ENCODE assay signal across 25 cellular contexts in the genomic region with DNA sequence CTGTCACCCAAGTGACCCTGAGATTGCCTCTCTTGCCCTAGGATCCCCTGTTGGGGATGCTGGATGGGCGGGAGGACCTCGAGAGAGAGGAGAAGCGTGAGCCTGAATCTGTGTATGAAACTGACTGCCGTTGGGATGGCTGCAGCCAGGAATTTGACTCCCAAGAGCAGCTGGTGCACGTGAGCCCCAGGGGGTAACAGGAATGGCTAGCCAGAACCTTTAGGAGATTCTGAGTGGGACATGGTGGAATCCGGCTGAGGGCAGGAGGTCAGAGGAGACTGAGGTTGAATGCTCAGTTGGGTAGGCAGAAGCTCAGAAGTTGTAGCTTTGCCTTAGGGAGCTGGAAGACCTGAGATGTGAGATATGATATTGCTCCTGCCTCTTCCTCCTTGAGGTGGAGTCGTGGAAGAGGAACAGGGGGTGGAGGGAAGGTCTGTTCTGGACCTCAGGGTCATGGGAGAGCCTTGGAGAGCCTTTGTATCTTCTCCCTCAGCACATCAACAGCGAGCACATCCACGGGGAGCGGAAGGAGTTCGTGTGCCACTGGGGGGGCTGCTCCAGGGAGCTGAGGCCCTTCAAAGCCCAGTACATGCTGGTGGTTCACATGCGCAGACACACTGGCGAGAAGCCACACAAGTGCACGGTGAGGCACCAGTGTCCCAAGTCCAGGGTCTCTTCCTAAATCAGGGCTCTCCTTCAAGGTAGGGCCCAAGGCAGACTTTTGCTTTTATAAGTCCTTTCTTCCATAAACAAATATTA. TPM values are rescaled to one million over a fixed set of nuclear protein-coding genes. Genes with fewer than 3 reads are reported as not detected.
A peak's percentile ranks its signal among the peaks of the same experiment; 100 is the strongest.
DNase-seq lines count a peak whose midpoint lies in the region; ATAC-seq, FAIRE-seq and TF ChIP-seq lines count a peak whose summit lies in the region.
"Had no signal": no experiment of that assay in that cellular context is flagged by ENCODE, and none has a peak within 500 bp of the region (broad histone marks: within the 10 kb centered on the region; RNA-seq: fewer than 3 reads in every experiment).

No MANE protein-coding gene starts in this region.

- TF ChIP-seq CTCF in H1 (IDR thresholded peaks at IDR 0.05; ENCODE audit: control extremely low read depth in 1 of 3, insufficient read depth in 1 of 3, low read depth in 1 of 3, low read length in 3 of 3) = no peak

- no peaks in the 10 kb centered on the region for H3K79me2 ChIP-seq in H1 (ENCODE audit: control insufficient read depth in 1 of 2, insufficient read depth in 2 of 2, low read length in 2 of 2)

- H3K9me3 ChIP-seq in H1 (ENCODE audit: insufficient read depth in 2 of 2, low read depth in 1 of 2, low read length in 1 of 2) = no peaks in the 10 kb centered on the region
- H3K9me3 ChIP-seq: A549, body of pancreas, heart left ventricle had no signal

- no peak for TF ChIP-seq RAD21 in H1 (IDR thresholded peaks at IDR 0.05 in 1 of 2, conservative IDR thresholded peaks at IDR 0.05 in 1 of 2; ENCODE audit: low read depth in 2 of 2, low read length in 2 of 2)

- H4K20me1 ChIP-seq in H1 (replicated peaks in 1 of 2; ENCODE audit: control insufficient read depth in 1 of 2, insufficient read depth in 2 of 2, low read length in 2 of 2) = peaks cover 0 to 2% of the 10 kb centered on the region in 2 experiments

- H3K9ac ChIP-seq in H1 (replicated peaks in 1 of 4; ENCODE audit: extremely low read depth in 1 of 4, low read depth in 3 of 4, low read length in 3 of 4) = no peak overlapping the region

- WGBS in H1 (ENCODE audit: extremely low coverage in 1 of 2, insufficient coverage in 1 of 2, insufficient read length in 1 of 2, insufficient replicate concordance in 2 of 2, low coverage in 1 of 2, low lambda C conversion rate in 2 of 2, missing lambda C conversion rate in 1 of 2), 2 experiments = 86% methylated on average over 14 of the region's 14 CpGs; no CpG with 5 or more reads in 1 of the 2 experiments

- no peak overlapping the region for H3K4ac ChIP-seq in H1 (replicated peaks; ENCODE audit: insufficient read length, low read depth, low read length)

- H2AFZ ChIP-seq in H1 (ENCODE audit: low read length) = no peak overlapping the region

- peak overlapping the region; percentile 14; the same call in 1 of the 2 replicates for H4K8ac ChIP-seq in H1 (ENCODE audit: extremely low read depth, insufficient read depth, low read length)

- no peak overlapping the region for H2BK120ac ChIP-seq in H1 (replicated peaks; ENCODE audit: low read depth, low read length)

- CTCF ChIA-PET in H1 (lab: Charles Lee; ENCODE audit: partially characterized antibody) = interaction anchor here (1.0 to 18.5 kb wide), 5 partner anchors 9 to 219 kb away, joined by 3 to 441 read pairs (median 3); a partner anchor contains a TSS

- no peak overlapping the region for H3K27ac ChIP-seq in H1 (ENCODE audit: low read depth, low read length)
- H3K27ac ChIP-seq: A549, body of pancreas, heart left ventricle, VCaP had no signal

- H3K9me3 Mint-ChIP-seq in activated naive CD8-positive, alpha-beta T cell treated with anti-CD3 and anti-CD28 coated beads for 36 hours = no peaks in the 10 kb centered on the region
- no peaks in the 10 kb centered on the region for H3K9me3 Mint-ChIP-seq in activated naive CD8-positive, alpha-beta T cell treated with anti-CD3 and anti-CD28 coated beads, Interleukin-2, amount 50 U/mL, for 24 hours
- no peaks in the 10 kb centered on the region for H3K9me3 Mint-ChIP-seq in stimulated activated naive B cell treated with anti-CD40 and anti-IgM and Interleukin-4, amounts not matched to agents 10 μg/mL and 1 μg/mL and 100 μg/mL, for 72 hours

- H4K5ac ChIP-seq in H1 (ENCODE audit: insufficient read length, low read depth, low read length) = no peak overlapping the region

- no peak for TF ChIP-seq POLR2A in H1 (IDR thresholded peaks at IDR 0.05; ENCODE audit: control extremely low read depth in 1 of 2, low read depth in 2 of 2, low read length in 2 of 2)

- no peak for DNase-seq in activated naive CD8-positive, alpha-beta T cell treated with anti-CD3 and anti-CD28 coated beads for 36 hours
- DNase-seq in activated naive CD8-positive, alpha-beta T cell treated with anti-CD3 and anti-CD28 coated beads, Interleukin-2, amount 50 U/mL, for 24 hours = no peak
- DNase-seq in H1 (ENCODE audit: low read depth in 1 of 2, low spot score in 2 of 2) (no peak), midbrain (lab: John Stamatoyannopoulos, UW) (no peak)
- DNase-seq in stimulated activated naive B cell treated with anti-CD40 and anti-IgM and Interleukin-4, amounts not matched to agents 10 μg/mL and 1 μg/mL and 100 μg/mL, for 72 hours = no peak
- DNase-seq in activated T-cell treated with anti-CD3 and anti-CD28 coated beads, Interleukin-2, amount 50 U/mL, for 48 hours = no peak
- DNase-seq: activated CD4-positive, alpha-beta T cell treated with anti-CD3 and anti-CD28 coated beads, Interleukin-2, amount 50 U/mL, for 1 hour; body of pancreas; DMS79; effector CD4-positive, alpha-beta T cell; foreskin fibroblast; heart left ventricle; Karpas-422; NCI-H1436 treated with DMSO at 0.1 percent for 48 hours; retina had no signal

- no peak overlapping the region for H2BK15ac ChIP-seq in H1 (ENCODE audit: low read length)

- no peaks in the 10 kb centered on the region for H3K27me3 Mint-ChIP-seq in activated naive CD8-positive, alpha-beta T cell treated with anti-CD3 and anti-CD28 coated beads for 36 hours
- H3K27me3 Mint-ChIP-seq in activated naive CD8-positive, alpha-beta T cell treated with anti-CD3 and anti-CD28 coated beads, Interleukin-2, amount 50 U/mL, for 24 hours = peaks cover 1% of the 10 kb centered on the region
- H3K27me3 Mint-ChIP-seq in stimulated activated naive B cell treated with anti-CD40 and anti-IgM and Interleukin-4, amounts not matched to agents 10 μg/mL and 1 μg/mL and 100 μg/mL, for 72 hours = no peaks in the 10 kb centered on the region

- no peak overlapping the region for H2BK12ac ChIP-seq in H1 (ENCODE audit: low read depth, low read length)

- H3K18ac ChIP-seq in H1 (ENCODE audit: extremely low read depth, low read length) = no peak overlapping the region

- H3K27ac Mint-ChIP-seq in activated naive CD8-positive, alpha-beta T cell treated with anti-CD3 and anti-CD28 coated beads for 36 hours = peak overlapping the region; percentile 5
- no peak overlapping the region for H3K27ac Mint-ChIP-seq in activated naive CD8-positive, alpha-beta T cell treated with anti-CD3 and anti-CD28 coated beads, Interleukin-2, amount 50 U/mL, for 24 hours
- peak overlapping the region; percentile 32 for H3K27ac Mint-ChIP-seq in stimulated activated naive B cell treated with anti-CD40 and anti-IgM and Interleukin-4, amounts not matched to agents 10 μg/mL and 1 μg/mL and 100 μg/mL, for 72 hours

- H3K4me2 ChIP-seq in H1 (ENCODE audit: insufficient read depth in 1 of 2, low read depth in 2 of 2, low read length in 2 of 2) = no peak overlapping the region
- H3K4me2 ChIP-seq: A549, smooth muscle cell had no signal

- no peak overlapping the region for H3K23ac ChIP-seq in H1 (ENCODE audit: insufficient read length)

- H2BK20ac ChIP-seq in H1 (ENCODE audit: low read length) = no peak overlapping the region

- no peak overlapping the region for H3K4me3 ChIP-seq in H1 (ENCODE audit: extremely low read depth in 1 of 4, insufficient read depth in 2 of 4, low read depth in 3 of 4, low read length in 4 of 4)
- H3K4me3 ChIP-seq: A549, body of pancreas, heart left ventricle, smooth muscle cell had no signal

- peaks cover 40% of the 10 kb centered on the region for H3K4me1 Mint-ChIP-seq in activated naive CD8-positive, alpha-beta T cell treated with anti-CD3 and anti-CD28 coated beads for 36 hours
- peaks cover 28% of the 10 kb centered on the region for H3K4me1 Mint-ChIP-seq in activated naive CD8-positive, alpha-beta T cell treated with anti-CD3 and anti-CD28 coated beads, Interleukin-2, amount 50 U/mL, for 24 hours
- peaks cover 32 to 39% of the 10 kb centered on the region in 2 donors for H3K4me1 Mint-ChIP-seq in stimulated activated naive B cell treated with anti-CD40 and anti-IgM and Interleukin-4, amounts not matched to agents 10 μg/mL and 1 μg/mL and 100 μg/mL, for 72 hours

- no peak overlapping the region for H2BK5ac ChIP-seq in H1 (ENCODE audit: low read depth, low read length)

- peaks cover 0 to 4% (median 0%) of the 10 kb centered on the region in 4 experiments; a peak in 1 of 7 replicates for H3K4me1 ChIP-seq in H1 (replicated peaks in 1 of 4; ENCODE audit: control insufficient read depth in 3 of 4, insufficient read depth in 4 of 4, low read length in 3 of 4)

- FAIRE-seq in H1 (lab: Jason Lieb, UNC) = no peak
- FAIRE-seq: A549, H54, urothelium cell line had no signal

- TF ChIP-seq EP300 in H1 (IDR thresholded peaks at IDR 0.05; ENCODE audit: borderline replicate concordance in 1 of 2, low read depth in 2 of 2, low read length in 2 of 2) = no peak

- H3K36me3 ChIP-seq in H1 (ENCODE audit: control insufficient read depth in 2 of 4, insufficient read depth in 4 of 4, low read length in 3 of 4) = peaks cover 0 to 11% (median 4%) of the 10 kb centered on the region in 4 experiments; a peak in 5 of 8 replicates

- H4K91ac ChIP-seq in H1 (replicated peaks; ENCODE audit: insufficient read length, low read length) = no peak overlapping the region

- H3K27me3 ChIP-seq in H1 (replicated peaks in 1 of 4; ENCODE audit: control insufficient read depth in 3 of 4, extremely low read depth in 1 of 4, insufficient read depth in 3 of 4, low read length in 3 of 4) = no peaks in the 10 kb centered on the region
- H3K27me3 ChIP-seq: body of pancreas had no signal

- no peak for ATAC-seq in activated naive CD8-positive, alpha-beta T cell treated with anti-CD3 and anti-CD28 coated beads, Interleukin-2, amount 50 U/mL, for 24 hours
- no peak for ATAC-seq in stimulated activated naive B cell treated with anti-CD40 and anti-IgM and Interleukin-4, amounts not matched to agents 10 μg/mL and 1 μg/mL and 100 μg/mL, for 72 hours (replicated peaks)
- ATAC-seq: A549, body of pancreas, heart left ventricle had no signal

- no peak overlapping the region; the same call in 1 of the 2 replicates for H2AK5ac ChIP-seq in H1 (ENCODE audit: low read depth, low read length)

- H3K56ac ChIP-seq in H1 (replicated peaks; ENCODE audit: insufficient read length, low read depth, low read length) = no peak overlapping the region

- POLR2A ChIA-PET in H1 (lab: Charles Lee; ENCODE audit: partially characterized antibody) = interaction anchor here (0.8 to 4.8 kb wide), 2 partner anchors 11 to 224 kb away, joined by 4 to 25 read pairs; a partner anchor contains a TSS

- no peaks in the 10 kb centered on the region for H3K79me1 ChIP-seq in H1 (ENCODE audit: low read depth, low read length)

- peaks cover 24% of the 10 kb centered on the region for H3K36me3 Mint-ChIP-seq in activated naive CD8-positive, alpha-beta T cell treated with anti-CD3 and anti-CD28 coated beads for 36 hours
- peaks cover 8% of the 10 kb centered on the region for H3K36me3 Mint-ChIP-seq in activated naive CD8-positive, alpha-beta T cell treated with anti-CD3 and anti-CD28 coated beads, Interleukin-2, amount 50 U/mL, for 24 hours (ENCODE audit: low read depth)
- H3K36me3 Mint-ChIP-seq in stimulated activated naive B cell treated with anti-CD40 and anti-IgM and Interleukin-4, amounts not matched to agents 10 μg/mL and 1 μg/mL and 100 μg/mL, for 72 hours = peaks cover 21 to 37% of the 10 kb centered on the region in 2 donors

- H3K14ac ChIP-seq in H1 (ENCODE audit: insufficient read length) = no peak overlapping the region

- H3K4me3 Mint-ChIP-seq in activated naive CD8-positive, alpha-beta T cell treated with anti-CD3 and anti-CD28 coated beads for 36 hours = no peak overlapping the region
- H3K4me3 Mint-ChIP-seq in activated naive CD8-positive, alpha-beta T cell treated with anti-CD3 and anti-CD28 coated beads, Interleukin-2, amount 50 U/mL, for 24 hours = no peak overlapping the region
- no peak overlapping the region for H3K4me3 Mint-ChIP-seq in stimulated activated naive B cell treated with anti-CD40 and anti-IgM and Interleukin-4, amounts not matched to agents 10 μg/mL and 1 μg/mL and 100 μg/mL, for 72 hours

- 0 out of 2 replicates have a peak, but pooled peaks cover under 1% of the 10 kb centered on the region for H3K23me2 ChIP-seq in H1 (ENCODE audit: low read depth, low read length)

RNA-seq across cellular contexts. Expression of a gene that starts 6.3 kb away (rescaled TPM):
- total RNA-seq in activated naive CD8-positive, alpha-beta T cell treated with anti-CD3 and anti-CD28 coated beads for 36 hours = under 1 TPM; 0.56 to 0.62 TPM
- 20.6 and 23.5 TPM in 2 replicates for total RNA-seq in H1 (2021; fragmentation: NEBNext Ultra II Directional; extraction: Animal tissue kit (Norgen Biotek cat#: 25700))
- 25.3 and 31.0 TPM in 2 replicates for polyA plus RNA-seq in H1 (2011; rRNA removed)
- polyA plus RNA-seq in H1 (2011; cell fraction: cytosol; rRNA removed) = 24.6 TPM
- 86.7 TPM for polyA plus RNA-seq in H1 (2011; cell fraction: nucleus; rRNA removed)
- polyA plus RNA-seq in H1 (2012, experiment 1 of 2) = 19.9 to 24.3 TPM (median 22.0 TPM) in 4 replicates
- polyA plus RNA-seq in H1 (2012, experiment 2 of 2) = 14.8 TPM
- polyA plus RNA-seq in H1 (2013, experiment 1 of 2) = 17.8 TPM
- 16.1 TPM for polyA plus RNA-seq in H1 (2013, experiment 2 of 2)
- 25.1 and 28.1 TPM in 2 replicates for polyA minus RNA-seq in H1 (2011; rRNA and poly(A)+ RNA removed)
- polyA minus RNA-seq in H1 (2011; cell fraction: cytosol; rRNA and poly(A)+ RNA removed) = 16.2 TPM
- 30.0 TPM for polyA minus RNA-seq in H1 (2011; cell fraction: nucleus; rRNA and poly(A)+ RNA removed)
- total RNA-seq: lung microvascular endothelial cell had no signal

RNA-seq across cellular contexts. Expression of a gene that starts 10.8 kb away (rescaled TPM):
- total RNA-seq in activated naive CD8-positive, alpha-beta T cell treated with anti-CD3 and anti-CD28 coated beads for 36 hours = 1 to 10 TPM; 1.2 to 1.7 TPM
- 7.0 and 10.2 TPM in 2 replicates for total RNA-seq in H1 (2021; fragmentation: NEBNext Ultra II Directional; extraction: Animal tissue kit (Norgen Biotek cat#: 25700))
- 18.8 and 31.9 TPM in 2 replicates for polyA plus RNA-seq in H1 (2011; rRNA removed)
- 30.8 TPM for polyA plus RNA-seq in H1 (2011; cell fraction: cytosol; rRNA removed)
- 31.1 TPM for polyA plus RNA-seq in H1 (2011; cell fraction: nucleus; rRNA removed)
- 10.8 to 13.7 TPM (median 12.5 TPM) in 4 replicates for polyA plus RNA-seq in H1 (2012, experiment 1 of 2)
- 11.1 TPM for polyA plus RNA-seq in H1 (2012, experiment 2 of 2)
- polyA plus RNA-seq in H1 (2013, experiment 1 of 2) = 9.0 TPM
- polyA plus RNA-seq in H1 (2013, experiment 2 of 2) = 10.3 TPM
- 16.4 and 33.1 TPM in 2 replicates for polyA minus RNA-seq in H1 (2011; rRNA and poly(A)+ RNA removed)
- polyA minus RNA-seq in H1 (2011; cell fraction: cytosol; rRNA and poly(A)+ RNA removed) = 17.2 TPM
- polyA minus RNA-seq in H1 (2011; cell fraction: nucleus; rRNA and poly(A)+ RNA removed) = 12.8 TPM
- total RNA-seq: body of pancreas, lung microvascular endothelial cell had no signal
- polyA plus RNA-seq: adipose tissue had no signal

RNA-seq across cellular contexts. Expression of a gene that starts 13.7 kb away (rescaled TPM):
- total RNA-seq in activated naive CD8-positive, alpha-beta T cell treated with anti-CD3 and anti-CD28 coated beads for 36 hours = 100 to 1,000 TPM; 154 to 162 TPM
- 2.3 and 3.2 TPM in 2 replicates for total RNA-seq in H1 (2021; fragmentation: NEBNext Ultra II Directional; extraction: Animal tissue kit (Norgen Biotek cat#: 25700))
- polyA plus RNA-seq in H1 (2011; rRNA removed) = 6.0 and 7.0 TPM in 2 replicates
- polyA plus RNA-seq in H1 (2011; cell fraction: cytosol; rRNA removed) = 5.3 TPM
- 13.6 TPM for polyA plus RNA-seq in H1 (2011; cell fraction: nucleus; rRNA removed)
- polyA plus RNA-seq in H1 (2012, experiment 1 of 2) = 3.4 to 4.9 TPM (median 4.3 TPM) in 4 replicates
- 4.3 TPM for polyA plus RNA-seq in H1 (2012, experiment 2 of 2)
- polyA plus RNA-seq in H1 (2013, experiment 1 of 2) = 3.3 TPM
- polyA plus RNA-seq in H1 (2013, experiment 2 of 2) = 3.0 TPM
- 2.5 and 4.9 TPM in 2 replicates for polyA minus RNA-seq in H1 (2011; rRNA and poly(A)+ RNA removed)
- 1.8 TPM for polyA minus RNA-seq in H1 (2011; cell fraction: cytosol; rRNA and poly(A)+ RNA removed)
- polyA minus RNA-seq in H1 (2011; cell fraction: nucleus; rRNA and poly(A)+ RNA removed) = 2.7 TPM
- total RNA-seq: lung microvascular endothelial cell, NCI-H460 had no signal
- polyA plus RNA-seq: smooth muscle cell had no signal

RNA-seq across cellular contexts. Expression of a gene that starts 21.9 kb away (rescaled TPM):
- total RNA-seq in activated naive CD8-positive, alpha-beta T cell treated with anti-CD3 and anti-CD28 coated beads for 36 hours = 100 to 1,000 TPM; 423 to 460 TPM
- 398 and 407 TPM in 2 replicates for total RNA-seq in H1 (2021; fragmentation: NEBNext Ultra II Directional; extraction: Animal tissue kit (Norgen Biotek cat#: 25700))
- polyA plus RNA-seq in H1 (2011; rRNA removed) = 194 and 255 TPM in 2 replicates
- polyA plus RNA-seq in H1 (2011; cell fraction: cytosol; rRNA removed) = 252 TPM
- 777 TPM for polyA plus RNA-seq in H1 (2011; cell fraction: nucleus; rRNA removed)
- polyA plus RNA-seq in H1 (2012, experiment 1 of 2) = 284 to 339 TPM (median 323 TPM) in 4 replicates
- 230 TPM for polyA plus RNA-seq in H1 (2012, experiment 2 of 2)
- polyA plus RNA-seq in H1 (2013, experiment 1 of 2) = 724 TPM
- 726 TPM for polyA plus RNA-seq in H1 (2013, experiment 2 of 2)
- polyA minus RNA-seq in H1 (2011; rRNA and poly(A)+ RNA removed) = 393 and 430 TPM in 2 replicates
- 168 TPM for polyA minus RNA-seq in H1 (2011; cell fraction: cytosol; rRNA and poly(A)+ RNA removed)
- 352 TPM for polyA minus RNA-seq in H1 (2011; cell fraction: nucleus; rRNA and poly(A)+ RNA removed)

RNA-seq across cellular contexts. Expression of a gene that starts 31.3 kb away (rescaled TPM):
- not detected for total RNA-seq in activated naive CD8-positive, alpha-beta T cell treated with anti-CD3 and anti-CD28 coated beads for 36 hours
- total RNA-seq in H1 (2021; fragmentation: NEBNext Ultra II Directional; extraction: Animal tissue kit (Norgen Biotek cat#: 25700)) = not detected in 2 replicates
- 0.15 and 0.30 TPM in 2 replicates for polyA plus RNA-seq in H1 (2011; rRNA removed)
- 0.12 TPM for polyA plus RNA-seq in H1 (2011; cell fraction: cytosol; rRNA removed)
- polyA plus RNA-seq in H1 (2011; cell fraction: nucleus; rRNA removed) = 0.26 TPM
- 0.51 to 0.74 TPM (median 0.59 TPM) in 4 replicates for polyA plus RNA-seq in H1 (2012, experiment 1 of 2)
- polyA plus RNA-seq in H1 (2012, experiment 2 of 2) = 0.08 TPM
- polyA plus RNA-seq in H1 (2013, experiment 1 of 2) = 0.06 TPM
- 0.06 TPM for polyA plus RNA-seq in H1 (2013, experiment 2 of 2)
- 0.07 and 0.28 TPM in 2 replicates for polyA minus RNA-seq in H1 (2011; rRNA and poly(A)+ RNA removed)
- polyA minus RNA-seq in H1 (2011; cell fraction: cytosol; rRNA and poly(A)+ RNA removed) = not detected
- polyA minus RNA-seq in H1 (2011; cell fraction: nucleus; rRNA and poly(A)+ RNA removed) = not detected
- total RNA-seq: body of pancreas, chondrocyte, lung microvascular endothelial cell, NCI-H460, omental fat pad, smooth muscle cell had no signal

Comparison
In these comparisons a context has a peak if more than half of its experiments do, and no peak if none do; other contexts are left out.
1. RNA of a gene that starts 6.3 kb away (total RNA-seq): 20.6 to 23.5 TPM in H1; 0.56 to 0.62 TPM in activated naive CD8-positive, alpha-beta T cell treated with anti-CD3 and anti-CD28 coated beads for 36 hours; every median in the first group is over 10 times any median in the second.
2. RNA of a gene that starts 13.7 kb away (total RNA-seq): 154 to 162 TPM in activated naive CD8-positive, alpha-beta T cell treated with anti-CD3 and anti-CD28 coated beads for 36 hours; 2.3 to 3.2 TPM in H1; every median in the first group is over 10 times any median in the second.